Comparison of ENCODE assay signal across 14 cellular contexts in genomic region chr17:8924595-8924994, GRCh38. TPM values are rescaled to one million over a fixed set of nuclear protein-coding genes. Genes with fewer than 3 reads are reported as not detected.
DNase-seq lines count a peak whose midpoint lies in the region; ATAC-seq lines count a peak whose summit lies in the region.
"Had no signal": no experiment of that assay in that cellular context is flagged by ENCODE, and none has a peak within 500 bp of the region (broad histone marks: within the 10 kb centered on the region; RNA-seq: fewer than 3 reads in every experiment).

No MANE protein-coding gene starts in this region.

- intact Hi-C loops in posterior vena cava (cut with DNase I), result no loop called here

- ATAC-seq in GM18502 (IDR thresholded peaks at IDR 0.05; ENCODE audit: poor library complexity, unreplicated experiment) (peak; percentile 74), GM19324 (IDR thresholded peaks at IDR 0.05; ENCODE audit: low FRiP score, unreplicated experiment) (peak; percentile 78), HG02763 (IDR thresholded peaks at IDR 0.05; ENCODE audit: unreplicated experiment) (peak; percentile 71), HG03565 (IDR thresholded peaks at IDR 0.05; ENCODE audit: unreplicated experiment) (peak; percentile 58), HG03135 (IDR thresholded peaks at IDR 0.05; ENCODE audit: unreplicated experiment) (no peak)

- DNase-seq in posterior vena cava (ENCODE audit: low spot score) (no peak), GF-D8 (lab: John Stamatoyannopoulos, UW) (no peak), mesenteric fat pad (ENCODE audit: low spot score) (no peak)
- DNase-seq: activated CD4-positive, alpha-beta T cell treated with anti-CD3 and anti-CD28 coated beads, Interleukin-2, amount 10 ng/mL, durations not matched to agents 7 days and 5 days; activated naive CD8-positive, alpha-beta T cell treated with anti-CD3 and anti-CD28 coated beads, Interleukin-2, amount 10 ng/mL, durations not matched to agents 7 days and 5 days; H7; NCI-H1436 treated with DMSO at 0.1 percent for 48 hours; sigmoid colon; upper lobe of right lung had no signal

RNA-seq across cellular contexts. Expression of gene PIK3R5, which starts 40.9 kb away (rescaled TPM):
- 10 to 100 TPM; 15.2 to 18.0 TPM for total RNA-seq in posterior vena cava
- total RNA-seq in mesenteric fat pad, result 34.5 TPM

RNA-seq across cellular contexts. Expression of gene PIK3R6, which starts 57.1 kb away (rescaled TPM):
- 1 to 10 TPM; 1.1 to 2.1 TPM for total RNA-seq in posterior vena cava
- 1.6 TPM for total RNA-seq in mesenteric fat pad
